Comparison of ENCODE assay signal across 25 cellular contexts in the genomic region with DNA sequence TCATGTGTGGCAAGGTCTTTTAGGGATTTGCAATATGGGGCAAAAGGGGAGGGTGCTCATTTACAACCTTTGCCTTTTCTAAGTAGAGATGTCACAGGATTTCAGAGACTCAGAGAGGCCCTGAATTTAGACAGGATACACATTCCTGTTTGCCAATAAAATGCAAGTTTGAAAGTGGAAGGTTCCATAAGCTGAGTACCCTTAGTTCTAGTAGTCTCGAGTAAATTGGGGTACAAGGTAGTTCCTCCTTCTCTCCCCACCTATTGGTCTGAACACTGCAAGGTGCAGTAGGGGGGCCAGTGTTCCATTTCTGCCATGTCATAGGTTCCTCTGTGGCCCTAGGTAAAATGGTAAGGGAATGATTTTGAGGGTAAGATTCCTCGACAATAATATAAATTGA. TPM values are rescaled to one million over a fixed set of nuclear protein-coding genes. Genes with fewer than 3 reads are reported as not detected.
DNase-seq lines count a peak whose midpoint lies in the region; ATAC-seq and TF ChIP-seq lines count a peak whose summit lies in the region.
"Had no signal": no experiment of that assay in that cellular context is flagged by ENCODE, and none has a peak within 500 bp of the region (broad histone marks: within the 10 kb centered on the region; RNA-seq: fewer than 3 reads in every experiment).

No MANE protein-coding gene starts in this region.

- ATAC-seq in upper lobe of right lung = no peak
- ATAC-seq: naive thymus-derived CD8-positive, alpha-beta T cell; psoas muscle; Right ventricle myocardium inferior; T-cell had no signal

- peak overlapping the region; percentile 86 for H3K27ac ChIP-seq in A673 (ENCODE audit: low read depth, low read length, poor library complexity, severe bottlenecking)
- H3K27ac ChIP-seq in cingulate gyrus (ENCODE audit: low read depth, low read length) = peak overlapping the region; percentile 75
- H3K27ac ChIP-seq in upper lobe of right lung = no peak overlapping the region
- H3K27ac ChIP-seq: psoas muscle had no signal

- DNase-seq in A673 (ENCODE audit: low spot score) = no peak
- DNase-seq in NCI-H146 treated with DMSO at 0.1 percent for 48 hours (lab: John Stamatoyannopoulos, UW; ENCODE audit: unreplicated experiment) = peak; percentile 72
- DNase-seq in neural crest cell (ENCODE audit: low read depth, low spot score) = no peak
- no peak for DNase-seq in kidney glomerular epithelial cell (lab: John Stamatoyannopoulos, UW)
- DNase-seq in activated CD8-positive, alpha-beta memory T cell treated with anti-CD3 and anti-CD28 coated beads, Interleukin-2, amount 50 U/mL, for 4 hours = no peak
- DNase-seq in upper lobe of right lung = no peak
- no peak for DNase-seq in middle frontal gyrus (ENCODE audit: extremely low spot score, low spot score)
- DNase-seq: ACHN; activated CD4-positive, alpha-beta T cell treated with anti-CD3 and anti-CD28 coated beads for 48 hours; central memory CD4-positive, alpha-beta T cell; effector CD4-positive, alpha-beta T cell; HFFc6; Kasumi-1; naive thymus-derived CD8-positive, alpha-beta T cell; NCI-H1092; NCI-H2107; NCI-H510A treated with DMSO at 0.1 percent for 48 hours; psoas muscle; small intestine; stimulated activated CD4-positive, alpha-beta T cell treated with anti-CD3 and anti-CD28 coated beads, Interleukin-4, amount 100 ng/mL, for 1 hour; T-cell had no signal

- H3K4me3 Mint-ChIP-seq in neural crest cell = peak overlapping the region; percentile 93
- H3K4me3 Mint-ChIP-seq: HFFc6; memory B cell; naive thymus-derived CD8-positive, alpha-beta T cell; T-cell had no signal

- peaks cover 19% of the 10 kb centered on the region for H3K36me3 Mint-ChIP-seq in neural crest cell (ENCODE audit: low read depth)
- H3K36me3 Mint-ChIP-seq: memory B cell, T-cell had no signal

- H3K4me1 Mint-ChIP-seq in neural crest cell = peaks cover 69% of the 10 kb centered on the region
- H3K4me1 Mint-ChIP-seq: memory B cell had no signal

- peaks cover 3% of the 10 kb centered on the region for H3K27me3 Mint-ChIP-seq in neural crest cell (ENCODE audit: low read depth)

- intact Hi-C loops in A673 (cut with micrococcal nuclease; ENCODE audit: unreplicated experiment) (loop anchor here (5.0 to 10.0 kb wide), 2 partner anchors 405 to 647 kb away; no protein-coding TSS in a partner anchor), upper lobe of right lung (cut with DNase I) (no loop called here)

- H3K4me3 ChIP-seq in A673 (ENCODE audit: low read depth, low read length, poor library complexity, severe bottlenecking) (peak overlapping the region; percentile 78), upper lobe of right lung (no peak overlapping the region)
- H3K4me3 ChIP-seq: psoas muscle had no signal

- no TSS peak for BruUV-seq in A673 (replicated peaks; lab: Mats Ljungman, UMichigan)

- TF ChIP-seq CTCF in A673 (conservative IDR thresholded peaks at IDR 0.05; ENCODE audit: low read depth, low read length) = no peak
- no peak for TF ChIP-seq CTCF in neural crest cell (conservative IDR thresholded peaks at IDR 0.05)
- TF ChIP-seq CTCF in upper lobe of right lung (IDR thresholded peaks at IDR 0.05) = no peak

- H3K4me1 ChIP-seq in A673 (ENCODE audit: insufficient read depth, low read length, poor library complexity, severe bottlenecking) (peaks cover 27% of the 10 kb centered on the region), upper lobe of right lung (peaks cover 3% of the 10 kb centered on the region)
- H3K4me1 ChIP-seq: psoas muscle had no signal

- no peaks in the 10 kb centered on the region for H3K9me3 ChIP-seq in A673 (ENCODE audit: low read depth, low read length, poor library complexity, severe bottlenecking)
- H3K9me3 ChIP-seq in upper lobe of right lung = no peaks in the 10 kb centered on the region
- H3K9me3 ChIP-seq: psoas muscle had no signal

- H3K36me3 ChIP-seq in A673 (ENCODE audit: insufficient read depth, low read length, poor library complexity, severe bottlenecking) (peaks cover 6% of the 10 kb centered on the region), upper lobe of right lung (no peaks in the 10 kb centered on the region)

- H3K27ac Mint-ChIP-seq in neural crest cell (ENCODE audit: unreplicated experiment) = peak overlapping the region; percentile 17
- H3K27ac Mint-ChIP-seq: CD14-positive monocyte; HFFc6; memory B cell; naive thymus-derived CD8-positive, alpha-beta T cell; T-cell had no signal

- no peaks in the 10 kb centered on the region for H3K27me3 ChIP-seq in A673 (replicated peaks; ENCODE audit: insufficient read depth, low read depth, low read length, poor library complexity)
- peaks cover 100% of the 10 kb centered on the region for H3K27me3 ChIP-seq in upper lobe of right lung

- CTCF ChIA-PET in A673 (lab: Charles Lee) = interaction anchor here (0.8 kb wide), 1 partner anchor 15 kb away, joined by 4 read pairs; no protein-coding TSS in a partner anchor

- POLR2A ChIA-PET in A673 (lab: Charles Lee; ENCODE audit: low non-redundant PET) = no interaction called here

- no peaks in the 10 kb centered on the region for H3K9me3 Mint-ChIP-seq in neural crest cell
- H3K9me3 Mint-ChIP-seq: HFFc6 had no signal

RNA-seq across cellular contexts. Expression of a gene that starts 5.8 kb away (rescaled TPM):
- total RNA-seq in A673 (2021) (62.0 and 64.3 TPM in 2 replicates), neural crest cell (105 and 110 TPM in 2 replicates), upper lobe of right lung (0.20 TPM)
- total RNA-seq: HFFc6; naive thymus-derived CD8-positive, alpha-beta T cell; psoas muscle had no signal

Comparison
In these comparisons a context has a peak if more than half of its experiments do, and no peak if none do; other contexts are left out.
1. RNA of a gene that starts 5.8 kb away (total RNA-seq): 105 to 110 TPM in neural crest cell and 62.0 to 64.3 TPM in A673; 0.20 TPM in upper lobe of right lung (single experiment); every median in the first group is over 10 times any median in the second.